ENCODE assay signal across 7 cellular contexts in genomic region chr21:18756271-18756670, GRCh38.
DNase-seq lines count a peak whose midpoint lies in the region; FAIRE-seq and TF ChIP-seq lines count a peak whose summit lies in the region.
"Not testable (repeated sequence)": the region's sequence is repeated elsewhere in the genome, so short reads cannot be mapped to it uniquely, and the experiment has no call there.

No MANE protein-coding gene starts in this region.

- H3K4me3 ChIP-seq in MG63 = not testable (repeated sequence)

- in situ Hi-C loops in Caki2 (cut with HindIII; ENCODE audit: low pct_unique_long_range_greater_than_20kb, low sequenced_read_pairs) = not testable (repeated sequence)

- not testable (repeated sequence) for H3K36me3 ChIP-seq in MG63

- H3K9me3 ChIP-seq in MG63 = not testable (repeated sequence)

- not testable (repeated sequence) for H3K27me3 ChIP-seq in MG63

- not testable (repeated sequence) for TF ChIP-seq POLR2A in H54 (IDR thresholded peaks at IDR 0.05; ENCODE audit: low read depth, low read length)

- peak; percentile 73 for DNase-seq in Caki2 (ENCODE audit: low read depth)
- DNase-seq in H54 (ENCODE audit: insufficient read length, low spot score) = not testable (repeated sequence)
- DNase-seq in MG63 = peak; percentile 74
- peak; percentile 94 for DNase-seq in RPMI7951 (ENCODE audit: low read depth)
- peak; percentile 3 for DNase-seq in astrocyte of the hippocampus (ENCODE audit: low read depth, low spot score)
- DNase-seq in foreskin melanocyte = peak; percentile 81
- peak; percentile 23 for DNase-seq in kidney tubule cell (ENCODE audit: low spot score)

- FAIRE-seq in H54 (lab: Jason Lieb, UNC) = peak; percentile 48
